23 cellular contexts compared by ENCODE assay signal in genomic region chr6:3761989-3762270, GRCh38. TPM values are rescaled to one million over a fixed set of nuclear protein-coding genes. Genes with fewer than 3 reads are reported as not detected.
DNase-seq lines count a peak whose midpoint lies in the region; ATAC-seq, FAIRE-seq and TF ChIP-seq lines count a peak whose summit lies in the region.
"Had no signal": no experiment of that assay in that cellular context is flagged by ENCODE, and none has a peak within 500 bp of the region (broad histone marks: within the 10 kb centered on the region; RNA-seq: fewer than 3 reads in every experiment).

No MANE protein-coding gene starts in this region.

- H3K27ac ChIP-seq in GM23338 (ENCODE audit: low read depth) (no peak overlapping the region), K562 (ENCODE audit: extremely low read depth, low read depth, low read length) (no peak overlapping the region), osteoblast (ENCODE audit: low read depth, low read length) (no peak overlapping the region)
- H3K27ac ChIP-seq: A549; BLaER1 treated with 17β-estradiol and CSF1 and Interleukin-3, amounts not matched to agents 10 nM and 100 nM; GM23248 had no signal

- WGBS in K562 (ENCODE audit: insufficient coverage, low coverage, missing lambda C conversion rate), result 33% methylated on average over 8 of the region's 8 CpGs

- no peak for TF ChIP-seq CTCF in GM23338 (conservative IDR thresholded peaks at IDR 0.05; ENCODE audit: low read depth in 2 of 2)
- TF ChIP-seq CTCF in K562 (IDR thresholded peaks at IDR 0.05 in 2 of 3, conservative IDR thresholded peaks at IDR 0.05 in 1 of 3; ENCODE audit: insufficient read depth in 2 of 3, low read depth in 1 of 3, low read length in 3 of 3), result no peak
- TF ChIP-seq CTCF in osteoblast (IDR thresholded peaks at IDR 0.05; ENCODE audit: extremely low read depth, low read depth, low read length), result no peak

- no peak for TF ChIP-seq POLR2A in K562 (conservative IDR thresholded peaks at IDR 0.05)

- H3K4me3 ChIP-seq in GM23338, result no peak overlapping the region
- H3K4me3 ChIP-seq in K562, result no peak overlapping the region
- H3K4me3 ChIP-seq in osteoblast (ENCODE audit: insufficient read depth, low read length), result no peak overlapping the region
- H3K4me3 ChIP-seq: A549; BLaER1 treated with 17β-estradiol and CSF1 and Interleukin-3, amounts not matched to agents 10 nM and 100 nM; GM23248 had no signal

- FAIRE-seq in K562 (lab: Jason Lieb, UNC), result no peak
- FAIRE-seq: A549, G401.6, GM12892 had no signal

- no peaks in the 10 kb centered on the region for H3K9me2 ChIP-seq in GM23338 (ENCODE audit: insufficient read depth)

- no peak for TF ChIP-seq RAD21 in K562 (CRISPR knock-in tag; conservative IDR thresholded peaks at IDR 0.05 in 1 of 2, IDR thresholded peaks at IDR 0.05 in 1 of 2)

- in situ Hi-C loops in K562 (cut with MboI), result no loop called here

- BruUV-seq in K562 (replicated peaks; lab: Mats Ljungman, UMichigan), result no TSS peak

- H3K4me1 Mint-ChIP-seq in GM23338, result peaks cover 18% of the 10 kb centered on the region
- H3K4me1 Mint-ChIP-seq: CD4-positive, CD25-positive, alpha-beta regulatory T cell had no signal

- H3K79me2 ChIP-seq in GM23338 (replicated peaks; ENCODE audit: insufficient read depth) (no peaks in the 10 kb centered on the region), K562 (ENCODE audit: control insufficient read depth, insufficient read depth, low read length) (no peaks in the 10 kb centered on the region), osteoblast (ENCODE audit: insufficient read depth, low read length) (no peaks in the 10 kb centered on the region)

- no peaks in the 10 kb centered on the region for H3K27me3 ChIP-seq in GM23338 (ENCODE audit: insufficient read depth)
- peaks cover 36 to 41% of the 10 kb centered on the region in 2 experiments for H3K27me3 ChIP-seq in K562 (ENCODE audit: control insufficient read depth in 2 of 2, insufficient read depth in 2 of 2, low read length in 2 of 2)
- no peaks in the 10 kb centered on the region for H3K27me3 ChIP-seq in osteoblast (ENCODE audit: insufficient read depth, low read length)
- H3K27me3 ChIP-seq: BLaER1 treated with 17β-estradiol and CSF1 and Interleukin-3, amounts not matched to agents 10 nM and 100 nM had no signal

- intact Hi-C loops in K562 (cut with micrococcal nuclease), result no loop called here
- intact Hi-C loops in cardiac septum (cut with DNase I), result no loop called here

- CTCF ChIA-PET in K562 (lab: Yijun Ruan, JAX; ENCODE audit: low intra/inter-chr PET ratio), result no interaction called here

- H2AFZ ChIP-seq in GM23338, result 0 out of 2 replicates have a peak overlapping the region, but pooled peaks have one; percentile 23
- H2AFZ ChIP-seq in K562 (ENCODE audit: low read depth, low read length), result peak overlapping the region; percentile 65
- H2AFZ ChIP-seq in osteoblast (ENCODE audit: low read length), result no peak overlapping the region
- H2AFZ ChIP-seq: GM23248 had no signal

- H3K4me2 ChIP-seq in GM23338, result no peak overlapping the region
- no peak overlapping the region for H3K4me2 ChIP-seq in K562 (ENCODE audit: insufficient read depth, low read length)
- H3K4me2 ChIP-seq in osteoblast (ENCODE audit: insufficient read depth, low read length), result no peak overlapping the region
- H3K4me2 ChIP-seq: A549; BLaER1 treated with 17β-estradiol and CSF1 and Interleukin-3, amounts not matched to agents 10 nM and 100 nM had no signal

- H3K27ac Mint-ChIP-seq in GM23338, result no peak overlapping the region
- H3K27ac Mint-ChIP-seq: CD8-positive, alpha-beta T cell; H9 had no signal

- peaks cover 12% of the 10 kb centered on the region for H3K27me3 Mint-ChIP-seq in GM23338 (ENCODE audit: insufficient read depth, low read depth, poor library complexity)

- H4K20me1 ChIP-seq in GM23338 (replicated peaks; ENCODE audit: insufficient read depth) (no peaks in the 10 kb centered on the region; the same call in 1 of the 2 replicates), K562 (replicated peaks; ENCODE audit: control insufficient read depth, insufficient read depth, low read length) (no peaks in the 10 kb centered on the region), osteoblast (ENCODE audit: insufficient read depth, low read length) (no peaks in the 10 kb centered on the region)
- H4K20me1 ChIP-seq: BLaER1 treated with 17β-estradiol and CSF1 and Interleukin-3, amounts not matched to agents 10 nM and 100 nM had no signal

- no peaks in the 10 kb centered on the region for H3K9me3 ChIP-seq in K562 (replicated peaks; ENCODE audit: control insufficient read depth, insufficient read depth, low read depth, low read length)
- H3K9me3 ChIP-seq in osteoblast (ENCODE audit: low read depth, low read length), result no peaks in the 10 kb centered on the region
- H3K9me3 ChIP-seq: A549, BE2C, Caco-2 had no signal

- no peak for TF ChIP-seq EP300 in K562 (IDR thresholded peaks at IDR 0.05; ENCODE audit: low read length)

- H3K9me1 ChIP-seq in K562 (ENCODE audit: control insufficient read depth, insufficient read depth, low read length), result no peaks in the 10 kb centered on the region

- DNase-seq in GM23338 (ENCODE audit: low spot score) (no peak), K562 (ENCODE audit: extremely low read depth in 1 of 4, low spot score in 3 of 4) (no peak), osteoblast (ENCODE audit: insufficient read length, low spot score, missing footprints) (peak; percentile 23), NCI-H748 (lab: John Stamatoyannopoulos, UW; ENCODE audit: unreplicated experiment) (no peak), CD1c-positive myeloid dendritic cell (ENCODE audit: extremely low spot score) (no peak), cardiac septum (ENCODE audit: low spot score) (no peak), SIG-M5 (lab: John Stamatoyannopoulos, UW) (no peak)
- DNase-seq: 8988T; ACHN; AML-193; BE2C; CD4-positive, CD25-positive, alpha-beta regulatory T cell; CD8-positive, alpha-beta T cell; DMS153; DND-41; GM23248; H9 had no signal

- H3K9me3 Mint-ChIP-seq in GM23338, result no peaks in the 10 kb centered on the region
- H3K9me3 Mint-ChIP-seq: CD4-positive, CD25-positive, alpha-beta regulatory T cell; CD8-positive, alpha-beta T cell; H9 had no signal

- H3K4me3 Mint-ChIP-seq in GM23338, result no peak overlapping the region
- H3K4me3 Mint-ChIP-seq: CD4-positive, CD25-positive, alpha-beta regulatory T cell; CD8-positive, alpha-beta T cell; H9 had no signal

- H3K4me1 ChIP-seq in GM23338 (ENCODE audit: insufficient read depth) (peaks cover 8% of the 10 kb centered on the region; the same call in 1 of the 2 replicates), K562 (replicated peaks in 1 of 2; ENCODE audit: control insufficient read depth in 2 of 2, insufficient read depth in 2 of 2, low read length in 2 of 2) (peaks cover 0 to 11% of the 10 kb centered on the region in 2 experiments; a peak in 2 of 5 replicates), osteoblast (ENCODE audit: insufficient read depth, low read length) (peaks cover 33% of the 10 kb centered on the region)
- H3K4me1 ChIP-seq: BE2C, Caco-2 had no signal

- POLR2A ChIA-PET in K562 (lab: Yijun Ruan, JAX), result interaction anchor here (0.6 kb wide), 2 partner anchors 122 to 1832 kb away, joined by 3 read pairs; no protein-coding TSS in a partner anchor

- H3K9ac ChIP-seq in K562 (ENCODE audit: insufficient read depth in 1 of 2, low read depth in 2 of 2, low read length in 2 of 2), result no peak overlapping the region
- H3K9ac ChIP-seq: BLaER1 treated with 17β-estradiol and CSF1 and Interleukin-3, amounts not matched to agents 10 nM and 100 nM; GM23248 had no signal

- no peaks in the 10 kb centered on the region for H3K36me3 ChIP-seq in GM23338 (ENCODE audit: insufficient read depth)
- no peaks in the 10 kb centered on the region for H3K36me3 ChIP-seq in K562 (ENCODE audit: control insufficient read depth, insufficient read depth, low read length)
- H3K36me3 ChIP-seq in osteoblast (ENCODE audit: insufficient read depth, low read length), result no peaks in the 10 kb centered on the region
- H3K36me3 ChIP-seq: BE2C; BLaER1 treated with 17β-estradiol and CSF1 and Interleukin-3, amounts not matched to agents 10 nM and 100 nM had no signal

- no peaks in the 10 kb centered on the region for H3K36me3 Mint-ChIP-seq in GM23338 (ENCODE audit: low read depth)
- H3K36me3 Mint-ChIP-seq: CD4-positive, CD25-positive, alpha-beta regulatory T cell; CD8-positive, alpha-beta T cell had no signal

- ATAC-seq in GM23338 (no peak), K562 (0 out of 3 replicates have a peak, but pooled peaks have one; percentile 29)
- ATAC-seq: A549; CD8-positive, alpha-beta T cell; HCT116 had no signal

- H3F3A ChIP-seq in GM23338 (replicated peaks; ENCODE audit: low read depth), result no peaks in the 10 kb centered on the region

RNA-seq across cellular contexts. Expression of gene PXDC1, which starts 10.4 kb away (rescaled TPM):
- 1.7 and 1.8 TPM in 2 replicates for total RNA-seq in GM23338 (2014; rRNA removed; shearing (Covaris generic))
- 0.78 and 1.2 TPM in 2 replicates for polyA plus RNA-seq in GM23338 (2016; fragmentation: Nextera tagmentation; extraction: Ambion mirVana)
- not detected in 2 replicates for total RNA-seq in K562 (2011; cell fraction: chromatin; rRNA removed; ENCODE audit: low replicate concordance)
- total RNA-seq in K562 (2011; cell fraction: nucleolus; rRNA removed), result 0.17 TPM in 1 of 2 replicates, not detected in the other
- not detected in 2 replicates for total RNA-seq in K562 (2011; cell fraction: nucleoplasm; rRNA removed)
- total RNA-seq in K562 (2014; rRNA removed), result 0.08 TPM in 1 of 2 replicates, not detected in the other
- total RNA-seq in K562 (2014; rRNA removed; fragmentation: Illumina TruSeq; extraction: Trizol), result not detected in 2 replicates
- 0.11 TPM in 1 of 2 replicates, not detected in the other for total RNA-seq in K562 (2015; rRNA removed; fragmentation: Illumina TruSeq; extraction: Trizol)
- 0.20 and 0.33 TPM in 2 replicates for total RNA-seq in K562 (2021)
- 0.08 and 0.22 TPM in 2 replicates for polyA plus RNA-seq in K562 (2011; rRNA removed)
- 0.24 TPM in 1 of 2 replicates, not detected in the other for polyA plus RNA-seq in K562 (2011; cell fraction: cytosol; rRNA removed)
- 0.31 TPM in 1 of 2 replicates, not detected in the other for polyA plus RNA-seq in K562 (2011; cell fraction: nucleus; rRNA removed)
- 0.12 and 0.47 TPM in 2 replicates for polyA plus RNA-seq in K562 (2012)
- 0.08 and 0.10 TPM in 2 replicates for polyA plus RNA-seq in K562 (2014; fragmentation: Illumina TruSeq; extraction: Trizol)
- polyA plus RNA-seq in K562 (2014; fragmentation: Nextera tagmentation; extraction: Ambion mirVana), result not detected
- 0.09 and 0.12 TPM in 2 replicates for polyA plus RNA-seq in K562 (2014; rRNA removed)
- polyA minus RNA-seq in K562 (2011; rRNA and poly(A)+ RNA removed), result not detected in 2 replicates
- not detected in 2 replicates for polyA minus RNA-seq in K562 (2011; cell fraction: cytosol; rRNA and poly(A)+ RNA removed)
- 0.27 TPM in 1 of 2 replicates, not detected in the other for polyA minus RNA-seq in K562 (2011; cell fraction: nucleus; rRNA and poly(A)+ RNA removed)
- total RNA-seq in osteoblast, result 144 and 161 TPM in 2 replicates
- total RNA-seq in cardiac septum, result 31.7 TPM
- polyA plus RNA-seq: CD4-positive, CD25-positive, alpha-beta regulatory T cell had no signal

Comparison
In these comparisons a context has a peak if more than half of its experiments do, and no peak if none do; other contexts are left out.
1. RNA of gene PXDC1, which starts 10.4 kb away (total RNA-seq): 144 to 161 TPM in osteoblast and 31.7 TPM in cardiac septum (single experiment); 1.7 to 1.8 TPM in GM23338 and 0.08 to 0.33 TPM in K562; every median in the first group is over 10 times any median in the second.